Comparison of ENCODE assay signal across 2 cellular contexts in the genomic region with DNA sequence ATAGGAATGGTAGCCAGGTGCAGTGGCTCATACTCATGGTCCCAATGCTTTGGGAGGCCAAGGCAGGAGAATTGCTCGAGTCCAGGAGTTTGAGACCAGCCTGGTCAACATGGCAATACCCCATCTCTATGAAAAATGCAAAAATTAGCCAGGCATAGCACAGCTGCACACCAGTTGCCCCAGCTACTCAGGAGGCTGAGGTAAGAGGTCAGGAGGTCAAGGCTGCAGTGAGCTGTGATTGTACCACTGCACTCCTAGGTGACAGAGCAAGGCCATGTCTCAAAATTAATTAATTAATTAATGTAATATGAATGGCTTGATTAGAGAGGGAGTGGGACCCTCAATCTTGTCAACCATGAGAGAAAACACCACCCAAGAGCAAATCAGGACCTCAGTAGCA.
TF ChIP-seq lines count a peak whose summit lies in the region.

No MANE protein-coding gene starts in this region.

TF ChIP-seq in GM12891, 5 proteins besides CTCF, POLR2A, EP300 and RAD21:
- TF ChIP-seq TAF1 (IDR thresholded peaks at IDR 0.05; ENCODE audit: low read depth, low read length) (no peak), POLR2AphosphoS5 (IDR thresholded peaks at IDR 0.05; ENCODE audit: low read depth, low read length) (no peak), POU2F2 (IDR thresholded peaks at IDR 0.05; ENCODE audit: low read depth, low read length) (no peak), SPI1 (IDR thresholded peaks at IDR 0.05; ENCODE audit: low read depth, low read length) (no peak), PAX5 (IDR thresholded peaks at IDR 0.05; ENCODE audit: insufficient read depth, low read length, severe bottlenecking) (no peak)

TF ChIP-seq in H1, 55 proteins besides CTCF, POLR2A, EP300 and RAD21:
- TF ChIP-seq RBBP5 (IDR thresholded peaks at IDR 0.05; ENCODE audit: borderline replicate concordance, low read depth, low read length) (no peak), BACH1 (IDR thresholded peaks at IDR 0.05; ENCODE audit: low read length) (no peak), RXRA (IDR thresholded peaks at IDR 0.05; ENCODE audit: insufficient read depth, low read depth, low read length) (no peak)
